In genomic region chr19:34171877-34172660, GRCh38 we compare ENCODE assay signal across 1 cellular context.
TF ChIP-seq lines count a peak whose summit lies in the region.

Gene LSM14A, plus strand, starts transcription at chr19:34172504. Its CDS starts 139 bp downstream, at chr19:34172643.

TF ChIP-seq in HepG2, 621 proteins besides CTCF, POLR2A, EP300 and RAD21 (continued from another document and continues in another):
- peak; percentile 98 for TF ChIP-seq ZBTB2 (CRISPR knock-in tag; IDR thresholded peaks at IDR 0.05; ENCODE audit: low read depth)
- peak; percentile 78; the same call in 1 of the 2 replicates for TF ChIP-seq LBX2 (CRISPR knock-in tag; IDR thresholded peaks at IDR 0.05; ENCODE audit: borderline replicate concordance)
- peak; percentile 86; the same call in 1 of the 2 replicates for TF ChIP-seq IRF9 (CRISPR knock-in tag; IDR thresholded peaks at IDR 0.05; ENCODE audit: borderline replicate concordance)
- peak; percentile 71 for TF ChIP-seq TAF15 (IDR thresholded peaks at IDR 0.05; ENCODE audit: low read depth, low read length, poor library complexity, severe bottlenecking)
- 0 out of 2 replicates have a peak, but pooled peaks have one; percentile 13 for TF ChIP-seq ZNF780A (CRISPR knock-in tag; IDR thresholded peaks at IDR 0.05)
- TF ChIP-seq ZNF17 (CRISPR knock-in tag; IDR thresholded peaks at IDR 0.05): no peak
- peak; percentile 62; the same call in 1 of the 2 replicates for TF ChIP-seq ZNF670 (CRISPR knock-in tag; IDR thresholded peaks at IDR 0.05; ENCODE audit: borderline replicate concordance)
- TF ChIP-seq HNRNPL (IDR thresholded peaks at IDR 0.05; ENCODE audit: low read depth, low read length): no peak
- no peak for TF ChIP-seq GMEB2 (CRISPR knock-in tag; IDR thresholded peaks at IDR 0.05; ENCODE audit: low read depth)
- peak; percentile 96 for TF ChIP-seq TAF1 (CRISPR knock-in tag; IDR thresholded peaks at IDR 0.05)
- TF ChIP-seq ZNF563 (CRISPR knock-in tag; IDR thresholded peaks at IDR 0.05): peak; percentile 75
- TF ChIP-seq IRF2 (CRISPR knock-in tag; IDR thresholded peaks at IDR 0.05): 0 out of 2 replicates have a peak, but pooled peaks have one; percentile 11
- peak; percentile 74 for TF ChIP-seq ZNF232 (CRISPR knock-in tag; IDR thresholded peaks at IDR 0.05; ENCODE audit: borderline replicate concordance)
- peak; percentile 83; the same call in 1 of the 2 replicates for TF ChIP-seq ZNF280B (CRISPR knock-in tag; IDR thresholded peaks at IDR 0.05; ENCODE audit: borderline replicate concordance)
- no peak for TF ChIP-seq MED8 (CRISPR knock-in tag; IDR thresholded peaks at IDR 0.05; ENCODE audit: insufficient replicate concordance)
- TF ChIP-seq GPN1 (CRISPR knock-in tag; IDR thresholded peaks at IDR 0.05; ENCODE audit: borderline replicate concordance): peak; percentile 66; the same call in 1 of the 2 replicates
- peak; percentile 77 for TF ChIP-seq ZNF574 (CRISPR knock-in tag; IDR thresholded peaks at IDR 0.05)
- TF ChIP-seq ZNF772 (CRISPR knock-in tag; IDR thresholded peaks at IDR 0.05): peak; percentile 29; the same call in 1 of the 2 replicates
- TF ChIP-seq RELA (CRISPR knock-in tag; IDR thresholded peaks at IDR 0.05): peak; percentile 25; the same call in 1 of the 2 replicates
- TF ChIP-seq SPEN (CRISPR knock-in tag; IDR thresholded peaks at IDR 0.05; ENCODE audit: low read depth): peak; percentile 90
- TF ChIP-seq RBM22 (optimal IDR thresholded peaks at IDR 0.05; ENCODE audit: low read length): peak; percentile 71
- TF ChIP-seq ZSCAN12 (CRISPR knock-in tag; IDR thresholded peaks at IDR 0.05): no peak
- TF ChIP-seq KLF9 (CRISPR knock-in tag; IDR thresholded peaks at IDR 0.05; ENCODE audit: low read depth): no peak
- TF ChIP-seq ZNF382 (CRISPR knock-in tag; IDR thresholded peaks at IDR 0.05; ENCODE audit: borderline replicate concordance): no peak
- peak; percentile 29; the same call in 1 of the 2 replicates for TF ChIP-seq CSRNP1 (CRISPR knock-in tag; IDR thresholded peaks at IDR 0.05)
- TF ChIP-seq ZNF451 (CRISPR knock-in tag; IDR thresholded peaks at IDR 0.05): no peak; the same call in 1 of the 2 replicates
- peak; percentile 35; the same call in 1 of the 2 replicates for TF ChIP-seq ZNF766 (CRISPR knock-in tag; IDR thresholded peaks at IDR 0.05; ENCODE audit: borderline replicate concordance)
- TF ChIP-seq ZNF280D (CRISPR knock-in tag; IDR thresholded peaks at IDR 0.05): peak; percentile 71; the same call in 1 of the 2 replicates
- TF ChIP-seq HES4 (CRISPR knock-in tag; IDR thresholded peaks at IDR 0.05; ENCODE audit: borderline replicate concordance): peak; percentile 71
- TF ChIP-seq JUNB (CRISPR knock-in tag; IDR thresholded peaks at IDR 0.05; ENCODE audit: borderline replicate concordance): no peak
- no peak; the same call in 1 of the 2 replicates for TF ChIP-seq MYPOP (CRISPR knock-in tag; IDR thresholded peaks at IDR 0.05)
- TF ChIP-seq IKZF5 (CRISPR knock-in tag; IDR thresholded peaks at IDR 0.05): no peak
- peak; percentile 60; the same call in 1 of the 2 replicates for TF ChIP-seq ZNF746 (CRISPR knock-in tag; IDR thresholded peaks at IDR 0.05)
- peak; percentile 73; the same call in 1 of the 2 replicates for TF ChIP-seq ZNF160 (CRISPR knock-in tag; IDR thresholded peaks at IDR 0.05)
- TF ChIP-seq ZFP91 (CRISPR knock-in tag; IDR thresholded peaks at IDR 0.05; ENCODE audit: borderline replicate concordance): peak; percentile 70; the same call in 1 of the 2 replicates
- TF ChIP-seq IRF1 (CRISPR knock-in tag; IDR thresholded peaks at IDR 0.05; ENCODE audit: low read depth): 0 out of 2 replicates have a peak, but pooled peaks have one; percentile 69
